18 cellular contexts compared by ENCODE assay signal in the genomic region with DNA sequence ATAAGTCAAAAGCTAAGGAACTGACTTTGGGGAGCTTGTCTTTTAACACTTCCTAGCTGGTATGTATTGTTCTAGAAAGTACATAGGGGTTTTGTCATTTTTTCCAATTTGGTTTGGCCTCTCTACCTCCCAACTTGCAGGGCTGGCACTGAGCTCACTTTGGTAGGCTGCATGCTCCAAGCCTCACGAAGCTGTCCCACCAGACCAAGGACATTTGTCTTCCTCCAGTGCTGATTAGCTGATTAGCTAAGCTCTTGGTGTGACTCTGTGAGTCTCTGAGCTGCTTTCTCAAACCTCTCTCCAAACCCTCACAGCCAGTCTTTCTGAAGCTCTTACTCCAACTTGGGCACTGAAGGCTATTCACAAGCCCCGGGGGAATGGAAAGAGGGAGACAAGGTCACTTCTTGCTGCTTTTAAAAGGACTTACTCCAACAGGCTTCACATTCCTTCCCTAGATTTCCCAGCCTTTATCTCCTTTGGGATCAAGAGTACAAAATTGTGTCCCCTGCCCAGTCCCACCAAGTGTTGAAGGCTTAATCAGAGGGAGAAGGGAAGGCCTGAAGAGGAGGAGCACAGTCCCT. TPM values are rescaled to one million over a fixed set of nuclear protein-coding genes. Genes with fewer than 3 reads are reported as not detected.
DNase-seq lines count a peak whose midpoint lies in the region; ATAC-seq, FAIRE-seq and TF ChIP-seq lines count a peak whose summit lies in the region.
"Had no signal": no experiment of that assay in that cellular context is flagged by ENCODE, and none has a peak within 500 bp of the region (broad histone marks: within the 10 kb centered on the region; RNA-seq: fewer than 3 reads in every experiment).

No MANE protein-coding gene starts in this region.

- H4K91ac ChIP-seq in trophoblast cell (ENCODE audit: low read depth, low read length), result peak overlapping the region; percentile 94

- no peak for ATAC-seq in HG03108 (IDR thresholded peaks at IDR 0.05; ENCODE audit: unreplicated experiment)

- H2AFZ ChIP-seq in trophoblast cell (ENCODE audit: insufficient read depth, low read length, poor library complexity), result peak overlapping the region; percentile 40
- H2AFZ ChIP-seq: parathyroid adenoma had no signal

- intact Hi-C loops in activated T-helper 1 cell treated with anti-CD3 and anti-CD28 coated beads, Interleukin-12 subunit alpha, Interleukin-12 subunit beta, Interleukin-2, Interleukin-4 antibody, amounts not matched to agents 30 ng/mL and 10 ng/mL and 1 ng/mL, durations not matched to agents 14 hours and 24 hours and 36 hours (cut with micrococcal nuclease), result no loop called here

- H3K27ac ChIP-seq in C4-2B (peak overlapping the region; percentile 76), trophoblast cell (ENCODE audit: low read depth, low read length) (peak overlapping the region; percentile 88)
- H3K27ac ChIP-seq: foreskin keratinocyte, parathyroid adenoma had no signal

- no peaks in the 10 kb centered on the region for H3K4me1 Mint-ChIP-seq in activated T-cell treated with anti-CD3 and anti-CD28 coated beads, Interleukin-2, amount 50 U/mL, for 24 hours (ENCODE audit: low read depth)
- H3K4me1 Mint-ChIP-seq in activated T-helper 1 cell treated with anti-CD3 and anti-CD28 coated beads, Interleukin-12 subunit alpha, Interleukin-12 subunit beta, Interleukin-2, Interleukin-4 antibody, amounts not matched to agents 30 ng/mL and 10 ng/mL and 1 ng/mL, durations not matched to agents 14 hours and 24 hours and 36 hours (ENCODE audit: low read depth), result peaks cover 9% of the 10 kb centered on the region
- H3K4me1 Mint-ChIP-seq: activated CD4-positive, alpha-beta T cell treated with anti-CD3 and anti-CD28 coated beads for 36 hours had no signal

- H3K4ac ChIP-seq in trophoblast cell (ENCODE audit: low read depth, low read length), result peak overlapping the region; percentile 69

- peak overlapping the region; percentile 64 for H3K4me2 ChIP-seq in trophoblast cell (ENCODE audit: low read length)

- H3K79me1 ChIP-seq in trophoblast cell (ENCODE audit: low read length), result peaks cover 21% of the 10 kb centered on the region

- H4K12ac ChIP-seq in trophoblast cell (ENCODE audit: low read depth, low read length), result no peak overlapping the region

- no peak for TF ChIP-seq POLR2A in erythroblast (IDR thresholded peaks at IDR 0.05; ENCODE audit: low read length)

- no peak overlapping the region for H3K4me3 ChIP-seq in trophoblast cell (ENCODE audit: low read depth, low read length)
- H3K4me3 ChIP-seq: mucosa of descending colon had no signal

- WGBS in trophoblast cell (ENCODE audit: extremely low coverage, insufficient coverage, insufficient read length), result no CpG with 5 or more reads among the region's 2 CpGs

- H3K9me3 ChIP-seq in trophoblast cell (ENCODE audit: insufficient read depth, low read depth, low read length), result no peaks in the 10 kb centered on the region
- H3K9me3 ChIP-seq: mucosa of descending colon had no signal

- no peaks in the 10 kb centered on the region for H3K36me3 Mint-ChIP-seq in activated T-cell treated with anti-CD3 and anti-CD28 coated beads, Interleukin-2, amount 50 U/mL, for 24 hours (ENCODE audit: low read depth)
- no peaks in the 10 kb centered on the region for H3K36me3 Mint-ChIP-seq in activated T-helper 1 cell treated with anti-CD3 and anti-CD28 coated beads, Interleukin-12 subunit alpha, Interleukin-12 subunit beta, Interleukin-2, Interleukin-4 antibody, amounts not matched to agents 30 ng/mL and 10 ng/mL and 1 ng/mL, durations not matched to agents 14 hours and 24 hours and 36 hours (ENCODE audit: low read depth)

- TF ChIP-seq CTCF in C4-2B (conservative IDR thresholded peaks at IDR 0.05), result no peak

- peak overlapping the region; percentile 73 for H3K14ac ChIP-seq in trophoblast cell (ENCODE audit: low read length)

- no peaks in the 10 kb centered on the region for H3K36me3 ChIP-seq in trophoblast cell (ENCODE audit: control insufficient read depth in 1 of 2, insufficient read depth in 2 of 2, low read length in 2 of 2)

- H4K8ac ChIP-seq in trophoblast cell (ENCODE audit: low read depth, low read length), result peak overlapping the region; percentile 77

- H2BK12ac ChIP-seq in trophoblast cell (ENCODE audit: low read length), result peak overlapping the region; percentile 69

- no peaks in the 10 kb centered on the region for H3K79me2 ChIP-seq in trophoblast cell (ENCODE audit: control insufficient read depth, insufficient read depth, low read length, poor library complexity)
- H3K79me2 ChIP-seq: parathyroid adenoma had no signal

- no peak for FAIRE-seq in frontal cortex (lab: Jason Lieb, UNC)

- no peak overlapping the region for H3K27ac Mint-ChIP-seq in activated T-cell treated with anti-CD3 and anti-CD28 coated beads, Interleukin-2, amount 50 U/mL, for 24 hours
- H3K27ac Mint-ChIP-seq in activated T-helper 1 cell treated with anti-CD3 and anti-CD28 coated beads, Interleukin-12 subunit alpha, Interleukin-12 subunit beta, Interleukin-2, Interleukin-4 antibody, amounts not matched to agents 30 ng/mL and 10 ng/mL and 1 ng/mL, durations not matched to agents 14 hours and 24 hours and 36 hours, result no peak overlapping the region
- H3K27ac Mint-ChIP-seq: activated CD4-positive, alpha-beta T cell treated with anti-CD3 and anti-CD28 coated beads for 36 hours had no signal

- DNase-seq in NCI-H69 (lab: John Stamatoyannopoulos, UW) (peak; percentile 48), erythroblast (lab: John Stamatoyannopoulos, UW) (peak; percentile 14 to 21), trophoblast cell (peak in 1 of 2 donors; percentile 53), frontal cortex (ENCODE audit: low spot score in 2 of 2) (no peak)
- no peak for DNase-seq in activated T-cell treated with anti-CD3 and anti-CD28 coated beads, Interleukin-2, amount 50 U/mL, for 24 hours
- DNase-seq in activated T-helper 1 cell treated with anti-CD3 and anti-CD28 coated beads, Interleukin-12 subunit alpha, Interleukin-12 subunit beta, Interleukin-2, Interleukin-4 antibody, amounts not matched to agents 30 ng/mL and 10 ng/mL and 1 ng/mL, durations not matched to agents 14 hours and 24 hours and 36 hours (ENCODE audit: low spot score), result no peak
- DNase-seq: ACHN; activated CD8-positive, alpha-beta memory T cell treated with anti-CD3 and anti-CD28 coated beads, Interleukin-2, amount 50 U/mL, for 48 hours; activated naive CD4-positive, alpha-beta T cell treated with anti-CD3 and anti-CD28 coated beads, Interleukin-2, amount 50 U/mL, for 16 hours; effector memory CD8-positive, alpha-beta T cell; SHP77 treated with DMSO at 0.1 percent for 48 hours had no signal

- H3K27me3 ChIP-seq in trophoblast cell (ENCODE audit: insufficient read depth, low read length), result no peaks in the 10 kb centered on the region
- H3K27me3 ChIP-seq: foreskin keratinocyte had no signal

- no peak overlapping the region for H3K9ac ChIP-seq in trophoblast cell (ENCODE audit: low read length)
- H3K9ac ChIP-seq: parathyroid adenoma had no signal

- peak overlapping the region; percentile 90 for H2BK5ac ChIP-seq in trophoblast cell (ENCODE audit: low read depth, low read length, poor library complexity)

- H3K18ac ChIP-seq in trophoblast cell (ENCODE audit: low read length), result peak overlapping the region; percentile 82

- H2AK5ac ChIP-seq in trophoblast cell (ENCODE audit: low read length), result no peak overlapping the region

- H2BK120ac ChIP-seq in trophoblast cell (ENCODE audit: insufficient read depth, low read length, poor library complexity), result peak overlapping the region; percentile 91

- H3K27me3 Mint-ChIP-seq in activated T-cell treated with anti-CD3 and anti-CD28 coated beads, Interleukin-2, amount 50 U/mL, for 24 hours, result no peaks in the 10 kb centered on the region
- peaks cover 14% of the 10 kb centered on the region for H3K27me3 Mint-ChIP-seq in activated T-helper 1 cell treated with anti-CD3 and anti-CD28 coated beads, Interleukin-12 subunit alpha, Interleukin-12 subunit beta, Interleukin-2, Interleukin-4 antibody, amounts not matched to agents 30 ng/mL and 10 ng/mL and 1 ng/mL, durations not matched to agents 14 hours and 24 hours and 36 hours (ENCODE audit: insufficient read depth)
- H3K27me3 Mint-ChIP-seq: activated CD4-positive, alpha-beta T cell treated with anti-CD3 and anti-CD28 coated beads for 36 hours had no signal

- no peak overlapping the region for H3K23ac ChIP-seq in trophoblast cell (ENCODE audit: low read length)

- H3K4me3 Mint-ChIP-seq in activated T-cell treated with anti-CD3 and anti-CD28 coated beads, Interleukin-2, amount 50 U/mL, for 24 hours, result no peak overlapping the region
- H3K4me3 Mint-ChIP-seq in activated T-helper 1 cell treated with anti-CD3 and anti-CD28 coated beads, Interleukin-12 subunit alpha, Interleukin-12 subunit beta, Interleukin-2, Interleukin-4 antibody, amounts not matched to agents 30 ng/mL and 10 ng/mL and 1 ng/mL, durations not matched to agents 14 hours and 24 hours and 36 hours, result no peak overlapping the region
- H3K4me3 Mint-ChIP-seq: activated CD4-positive, alpha-beta T cell treated with anti-CD3 and anti-CD28 coated beads for 36 hours; effector memory CD8-positive, alpha-beta T cell had no signal

- H3K9me3 Mint-ChIP-seq in activated T-cell treated with anti-CD3 and anti-CD28 coated beads, Interleukin-2, amount 50 U/mL, for 24 hours, result no peaks in the 10 kb centered on the region
- no peaks in the 10 kb centered on the region for H3K9me3 Mint-ChIP-seq in activated T-helper 1 cell treated with anti-CD3 and anti-CD28 coated beads, Interleukin-12 subunit alpha, Interleukin-12 subunit beta, Interleukin-2, Interleukin-4 antibody, amounts not matched to agents 30 ng/mL and 10 ng/mL and 1 ng/mL, durations not matched to agents 14 hours and 24 hours and 36 hours
- H3K9me3 Mint-ChIP-seq: effector memory CD8-positive, alpha-beta T cell had no signal

- peaks cover 14 to 22% of the 10 kb centered on the region in 2 experiments for H3K4me1 ChIP-seq in trophoblast cell (ENCODE audit: control insufficient read depth in 1 of 2, insufficient read depth in 2 of 2, low read length in 2 of 2)
- H3K4me1 ChIP-seq: parathyroid adenoma had no signal

RNA-seq across cellular contexts. Expression of gene CFAP45, which starts 0.9 kb away (rescaled TPM):
- polyA plus RNA-seq in trophoblast cell (2013), result 2.0 and 2.1 TPM in 2 replicates
- total RNA-seq in frontal cortex, result under 0.01 TPM
- total RNA-seq in activated T-helper 1 cell treated with anti-CD3 and anti-CD28 coated beads, Interleukin-12 subunit alpha, Interleukin-12 subunit beta, Interleukin-2, Interleukin-4 antibody, amounts not matched to agents 30 ng/mL and 10 ng/mL and 1 ng/mL, durations not matched to agents 14 hours and 24 hours and 36 hours, result 0.78 and 1.7 TPM in 2 replicates

RNA-seq across cellular contexts. Expression of gene TAGLN2, which starts 24.5 kb away (rescaled TPM):
- polyA plus RNA-seq in trophoblast cell (2013), result 498 and 501 TPM in 2 replicates
- 18.8 TPM for total RNA-seq in frontal cortex
- 442 and 461 TPM in 2 replicates for total RNA-seq in activated T-helper 1 cell treated with anti-CD3 and anti-CD28 coated beads, Interleukin-12 subunit alpha, Interleukin-12 subunit beta, Interleukin-2, Interleukin-4 antibody, amounts not matched to agents 30 ng/mL and 10 ng/mL and 1 ng/mL, durations not matched to agents 14 hours and 24 hours and 36 hours

RNA-seq across cellular contexts. Expression of gene VSIG8, which starts 38.4 kb away (rescaled TPM):
- polyA plus RNA-seq in trophoblast cell (2013), result 0.03 TPM in 2 replicates
- not detected for total RNA-seq in frontal cortex
- not detected in 2 replicates for total RNA-seq in activated T-helper 1 cell treated with anti-CD3 and anti-CD28 coated beads, Interleukin-12 subunit alpha, Interleukin-12 subunit beta, Interleukin-2, Interleukin-4 antibody, amounts not matched to agents 30 ng/mL and 10 ng/mL and 1 ng/mL, durations not matched to agents 14 hours and 24 hours and 36 hours
- total RNA-seq: mucosa of descending colon; T-helper 2 cell treated with Interferon-gamma antibody and Interleukin-4, amounts not matched to agents 100 ng/mL and 5 ng/mL, for 36 hours had no signal

RNA-seq across cellular contexts. Expression of gene IGSF9, which starts 44.6 kb away (rescaled TPM):
- 2.0 and 2.3 TPM in 2 replicates for polyA plus RNA-seq in trophoblast cell (2013)
- 5.3 TPM for total RNA-seq in frontal cortex
- total RNA-seq in activated T-helper 1 cell treated with anti-CD3 and anti-CD28 coated beads, Interleukin-12 subunit alpha, Interleukin-12 subunit beta, Interleukin-2, Interleukin-4 antibody, amounts not matched to agents 30 ng/mL and 10 ng/mL and 1 ng/mL, durations not matched to agents 14 hours and 24 hours and 36 hours, result not detected in 2 replicates

RNA-seq across cellular contexts. Expression of gene SLAMF9, which starts 53.2 kb away (rescaled TPM):
- polyA plus RNA-seq in trophoblast cell (2013), result not detected in 2 replicates
- not detected for total RNA-seq in frontal cortex
- not detected in 2 replicates for total RNA-seq in activated T-helper 1 cell treated with anti-CD3 and anti-CD28 coated beads, Interleukin-12 subunit alpha, Interleukin-12 subunit beta, Interleukin-2, Interleukin-4 antibody, amounts not matched to agents 30 ng/mL and 10 ng/mL and 1 ng/mL, durations not matched to agents 14 hours and 24 hours and 36 hours
- total RNA-seq: activated CD4-positive, alpha-beta T cell treated with anti-CD3 and anti-CD28 coated beads for 36 hours; mucosa of descending colon; T-helper 2 cell treated with Interferon-gamma antibody and Interleukin-4, amounts not matched to agents 100 ng/mL and 5 ng/mL, for 36 hours had no signal

Comparison
In these comparisons a context has a peak if more than half of its experiments do, and no peak if none do; other contexts are left out.
1. DNase-seq: peak in NCI-H69 (single experiment) and erythroblast (2 of 2); none in frontal cortex (0 of 2), activated T-cell treated with anti-CD3 and anti-CD28 coated beads, Interleukin-2, amount 50 U/mL, for 24 hours (single experiment) and activated T-helper 1 cell treated with anti-CD3 and anti-CD28 coated beads, Interleukin-12 subunit alpha, Interleukin-12 subunit beta, Interleukin-2, Interleukin-4 antibody, amounts not matched to agents 30 ng/mL and 10 ng/mL and 1 ng/mL, durations not matched to agents 14 hours and 24 hours and 36 hours (single experiment).
2. RNA of gene TAGLN2, which starts 24.5 kb away (total RNA-seq): 442 to 461 TPM in activated T-helper 1 cell treated with anti-CD3 and anti-CD28 coated beads, Interleukin-12 subunit alpha, Interleukin-12 subunit beta, Interleukin-2, Interleukin-4 antibody, amounts not matched to agents 30 ng/mL and 10 ng/mL and 1 ng/mL, durations not matched to agents 14 hours and 24 hours and 36 hours; 18.8 TPM in frontal cortex (single experiment); every median in the first group is over 10 times any median in the second.